In genomic region chr2:112161431-112162145, GRCh38 we compare ENCODE assay signal across 23 cellular contexts. TPM values are rescaled to one million over a fixed set of nuclear protein-coding genes. Genes with fewer than 3 reads are reported as not detected.
A peak's percentile ranks its signal among the peaks of the same experiment; 100 is the strongest.
DNase-seq lines count a peak whose midpoint lies in the region; ATAC-seq and TF ChIP-seq lines count a peak whose summit lies in the region.
"Had no signal": no experiment of that assay in that cellular context is flagged by ENCODE, and none has a peak within 500 bp of the region (broad histone marks: within the 10 kb centered on the region; RNA-seq: fewer than 3 reads in every experiment).

No MANE protein-coding gene starts in this region.

- H3K27me3 Mint-ChIP-seq in stimulated activated memory B cell treated with anti-CD40 and anti-IgM and Interleukin-4, amounts not matched to agents 10 μg/mL and 1 μg/mL and 100 μg/mL, for 72 hours: no peaks in the 10 kb centered on the region

- H3K36me3 ChIP-seq in lower lobe of right lung: no peaks in the 10 kb centered on the region

- H3K27ac Mint-ChIP-seq in stimulated activated memory B cell treated with anti-CD40 and anti-IgM and Interleukin-4, amounts not matched to agents 10 μg/mL and 1 μg/mL and 100 μg/mL, for 72 hours: no peak overlapping the region

- intact Hi-C loops in lower lobe of right lung (cut with DNase I): no loop called here

- no peak overlapping the region for H3K4me3 ChIP-seq in lower lobe of right lung
- H3K4me3 ChIP-seq: hepatocyte, lung had no signal

- no peaks in the 10 kb centered on the region for H3K9me3 ChIP-seq in lower lobe of right lung
- H3K9me3 ChIP-seq: Caco-2, SK-N-SH had no signal

- no peaks in the 10 kb centered on the region for H3K9me3 Mint-ChIP-seq in stimulated activated memory B cell treated with anti-CD40 and anti-IgM and Interleukin-4, amounts not matched to agents 10 μg/mL and 1 μg/mL and 100 μg/mL, for 72 hours

- H3K4me1 ChIP-seq in lower lobe of right lung: no peaks in the 10 kb centered on the region
- H3K4me1 ChIP-seq: Caco-2 had no signal

- peaks cover 15% of the 10 kb centered on the region for H3K4me1 Mint-ChIP-seq in stimulated activated memory B cell treated with anti-CD40 and anti-IgM and Interleukin-4, amounts not matched to agents 10 μg/mL and 1 μg/mL and 100 μg/mL, for 72 hours

- H3K4me3 Mint-ChIP-seq in stimulated activated memory B cell treated with anti-CD40 and anti-IgM and Interleukin-4, amounts not matched to agents 10 μg/mL and 1 μg/mL and 100 μg/mL, for 72 hours: no peak overlapping the region

- no peak for ATAC-seq in lower lobe of right lung
- ATAC-seq in GM18868 (IDR thresholded peaks at IDR 0.05; ENCODE audit: unreplicated experiment): no peak
- no peak for ATAC-seq in stimulated activated memory B cell treated with anti-CD40 and anti-IgM and Interleukin-4, amounts not matched to agents 10 μg/mL and 1 μg/mL and 100 μg/mL, for 72 hours
- ATAC-seq: Panc1 had no signal

- H3K27ac ChIP-seq in lower lobe of right lung: no peak overlapping the region
- H3K27ac ChIP-seq: hepatocyte, VCaP had no signal

- DNase-seq in DMS53 treated with DMSO at 0.1 percent for 48 hours (lab: John Stamatoyannopoulos, UW; ENCODE audit: unreplicated experiment) (peak; percentile 87), NCI-H2029 (lab: John Stamatoyannopoulos, UW) (peak; percentile 69), NCI-H69 (lab: John Stamatoyannopoulos, UW) (peak; percentile 43), lower lobe of right lung (peak; percentile 11), DMS79 treated with DMSO at 0.1 percent for 48 hours (lab: John Stamatoyannopoulos, UW) (no peak)
- DNase-seq: activated CD4-positive, alpha-beta T cell treated with anti-CD3 and anti-CD28 coated beads, Interleukin-2, amount 50 U/mL, for 1 hour; activated T-cell treated with anti-CD3 and anti-CD28 coated beads for 4 hours; amniotic stem cell; Caco-2; EL; foreskin fibroblast; Kasumi-1; NCI-H1048; NCI-H82; SK-N-SH; stimulated activated CD4-positive, alpha-beta T cell treated with anti-CD3 and anti-CD28 coated beads, Interleukin-4, amount 100 ng/mL, for 1 hour; trophoblast cell had no signal

- H3K27me3 ChIP-seq in lower lobe of right lung (ENCODE audit: low read depth): no peaks in the 10 kb centered on the region
- H3K27me3 ChIP-seq: hepatocyte had no signal

- H3K36me3 Mint-ChIP-seq in stimulated activated memory B cell treated with anti-CD40 and anti-IgM and Interleukin-4, amounts not matched to agents 10 μg/mL and 1 μg/mL and 100 μg/mL, for 72 hours: no peaks in the 10 kb centered on the region

- TF ChIP-seq CTCF in lower lobe of right lung (IDR thresholded peaks at IDR 0.05): no peak

RNA-seq across cellular contexts. Expression of gene FBLN7, which starts 23.4 kb away (rescaled TPM):
- total RNA-seq in lower lobe of right lung: 2.0 TPM
